In genomic region chr10:34734918-34735317, GRCh38 we compare ENCODE assay signal across 2 cellular contexts.
A peak's percentile ranks its signal among the peaks of the same experiment; 100 is the strongest.
TF ChIP-seq lines count a peak whose summit lies in the region.

No MANE protein-coding gene starts in this region.

TF ChIP-seq in A549, 52 proteins besides CTCF, POLR2A, EP300 and RAD21 (continued from another document):
- no peak for TF ChIP-seq BHLHE40 (IDR thresholded peaks at IDR 0.05; ENCODE audit: low read depth, low read length)
- no peak for TF ChIP-seq FOXS1 (CRISPR knock-in tag; IDR thresholded peaks at IDR 0.05)
- peak; percentile 55 for TF ChIP-seq MAFK (IDR thresholded peaks at IDR 0.05; ENCODE audit: partially characterized antibody)
- TF ChIP-seq ZNF302 (CRISPR knock-in tag; IDR thresholded peaks at IDR 0.05) = no peak

TF ChIP-seq in HCT116, 20 proteins besides CTCF, POLR2A, EP300 and RAD21 (continued from another document):
- TF ChIP-seq SP1 (IDR thresholded peaks at IDR 0.05; ENCODE audit: low read depth) = no peak
- no peak for TF ChIP-seq CBX3 (IDR thresholded peaks at IDR 0.05; ENCODE audit: low read depth)
- no peak for TF ChIP-seq EZH2 (IDR thresholded peaks at IDR 0.05)
- TF ChIP-seq, protein P1, sequence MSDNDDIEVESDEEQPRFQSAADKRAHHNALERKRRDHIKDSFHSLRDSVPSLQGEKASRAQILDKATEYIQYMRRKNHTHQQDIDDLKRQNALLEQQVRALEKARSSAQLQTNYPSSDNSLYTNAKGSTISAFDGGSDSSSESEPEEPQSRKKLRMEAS (IDR thresholded peaks at IDR 0.05) = no peak
